20 cellular contexts compared by ENCODE assay signal in genomic region chr15:22904736-22905135, GRCh38.
DNase-seq lines count a peak whose midpoint lies in the region; ATAC-seq and TF ChIP-seq lines count a peak whose summit lies in the region.
"Had no signal": no experiment of that assay in that cellular context is flagged by ENCODE, and none has a peak within 500 bp of the region (broad histone marks: within the 10 kb centered on the region; RNA-seq: fewer than 3 reads in every experiment).

No MANE protein-coding gene starts in this region.

- TF ChIP-seq CTCF in right atrium auricular region (IDR thresholded peaks at IDR 0.05) = no peak
- no peak for TF ChIP-seq CTCF in body of pancreas (IDR thresholded peaks at IDR 0.05)
- no peak for TF ChIP-seq CTCF in CD8-positive, alpha-beta T cell (IDR thresholded peaks at IDR 0.05)
- TF ChIP-seq CTCF in PC-9 (conservative IDR thresholded peaks at IDR 0.05) = no peak

- H3K4me2 ChIP-seq in PC-9 = no peak overlapping the region
- H3K4me2 ChIP-seq: neural progenitor cell had no signal

- H3K4me1 Mint-ChIP-seq in CD8-positive, alpha-beta T cell (ENCODE audit: low read depth) = no peaks in the 10 kb centered on the region
- H3K4me1 Mint-ChIP-seq: CD4-positive, CD25-positive, alpha-beta regulatory T cell; neural progenitor cell had no signal

- H3K27ac ChIP-seq in right atrium auricular region = no peak overlapping the region
- H3K27ac ChIP-seq in body of pancreas = peak overlapping the region; percentile 62 to 80 (median 68)
- no peak overlapping the region for H3K27ac ChIP-seq in CD8-positive, alpha-beta T cell (ENCODE audit: low read depth, low read length)
- H3K27ac ChIP-seq in PC-9 = no peak overlapping the region
- H3K27ac ChIP-seq: ascending aorta, foreskin keratinocyte, neural progenitor cell, RWPE1 had no signal

- H2AFZ ChIP-seq in PC-9 = no peak overlapping the region
- H2AFZ ChIP-seq: neural progenitor cell had no signal

- H3K27ac Mint-ChIP-seq in CD8-positive, alpha-beta T cell = no peak overlapping the region
- H3K27ac Mint-ChIP-seq: activated naive CD4-positive, alpha-beta T cell treated with anti-CD3 and anti-CD28 coated beads for 36 hours; neural progenitor cell had no signal

- H3K4me3 Mint-ChIP-seq in CD8-positive, alpha-beta T cell = no peak overlapping the region
- H3K4me3 Mint-ChIP-seq: activated naive CD4-positive, alpha-beta T cell treated with anti-CD3 and anti-CD28 coated beads for 36 hours; CD4-positive, CD25-positive, alpha-beta regulatory T cell; neural progenitor cell had no signal

- no peaks in the 10 kb centered on the region for H3K9me3 ChIP-seq in right atrium auricular region
- no peaks in the 10 kb centered on the region for H3K9me3 ChIP-seq in body of pancreas
- H3K9me3 ChIP-seq in CD8-positive, alpha-beta T cell (ENCODE audit: low read length) = no peaks in the 10 kb centered on the region
- no peaks in the 10 kb centered on the region for H3K9me3 ChIP-seq in PC-9 (ENCODE audit: insufficient read depth, low read depth)
- H3K9me3 ChIP-seq: ascending aorta had no signal

- no TSS peak for BruUV-seq in PC-9 (replicated peaks; lab: Mats Ljungman, UMichigan)

- intact Hi-C loops in left ventricle myocardium superior (cut with micrococcal nuclease) (no loop called here), body of pancreas (cut with DNase I) (no loop called here), PC-9 (cut with micrococcal nuclease; ENCODE audit: unreplicated experiment) (no loop called here)
- intact Hi-C loops in CD8-positive, alpha-beta T cell (cut with DNase I, micrococcal nuclease) = no loop called here

- H3K36me3 Mint-ChIP-seq in CD8-positive, alpha-beta T cell = no peaks in the 10 kb centered on the region

- peak; percentile 84 for ATAC-seq in left ventricle myocardium superior
- peak; percentile 49 for ATAC-seq in body of pancreas
- no peak for ATAC-seq in HG02885 (IDR thresholded peaks at IDR 0.05; ENCODE audit: poor library complexity, unreplicated experiment)
- no peak for ATAC-seq in CD8-positive, alpha-beta T cell

- no peak overlapping the region for H3K4me3 ChIP-seq in right atrium auricular region
- H3K4me3 ChIP-seq in body of pancreas = no peak overlapping the region
- no peak overlapping the region for H3K4me3 ChIP-seq in CD8-positive, alpha-beta T cell (ENCODE audit: low read depth, low read length)
- no peak overlapping the region for H3K4me3 ChIP-seq in PC-9
- H3K4me3 ChIP-seq: ascending aorta, neural progenitor cell had no signal

- no peak for TF ChIP-seq POLR2A in body of pancreas (IDR thresholded peaks at IDR 0.05)

- H3K4me1 ChIP-seq in right atrium auricular region (no peaks in the 10 kb centered on the region), body of pancreas (peaks cover 19% of the 10 kb centered on the region), PC-9 (replicated peaks; ENCODE audit: insufficient read depth) (no peaks in the 10 kb centered on the region)
- H3K4me1 ChIP-seq in CD8-positive, alpha-beta T cell (ENCODE audit: insufficient read depth, low read length) = no peaks in the 10 kb centered on the region
- H3K4me1 ChIP-seq: ascending aorta, foreskin keratinocyte, neural progenitor cell had no signal

- H3K9me3 Mint-ChIP-seq in CD8-positive, alpha-beta T cell = no peaks in the 10 kb centered on the region
- H3K9me3 Mint-ChIP-seq: activated naive CD4-positive, alpha-beta T cell treated with anti-CD3 and anti-CD28 coated beads for 36 hours; CD4-positive, CD25-positive, alpha-beta regulatory T cell; neural progenitor cell had no signal

- H3K27me3 ChIP-seq in right atrium auricular region (no peaks in the 10 kb centered on the region), body of pancreas (no peaks in the 10 kb centered on the region), PC-9 (ENCODE audit: insufficient read depth, low read depth) (no peaks in the 10 kb centered on the region)
- no peaks in the 10 kb centered on the region for H3K27me3 ChIP-seq in CD8-positive, alpha-beta T cell (ENCODE audit: insufficient read depth, low read length)
- H3K27me3 ChIP-seq: ascending aorta, foreskin keratinocyte, neural progenitor cell had no signal

- DNase-seq in left ventricle myocardium superior (peak; percentile 47), right atrium auricular region (ENCODE audit: low spot score) (no peak), NCI-H2171 treated with DMSO at 0.1 percent for 48 hours (lab: John Stamatoyannopoulos, UW) (peak; percentile 93), body of pancreas (peak; percentile 64 to 76 (median 73)), PC-9 (no peak)
- no peak for DNase-seq in CD8-positive, alpha-beta T cell
- DNase-seq in NK-92 treated with Interleukin-12 subunit alpha and Interleukin-12 subunit beta, amount 100 ng/mL, for 24 hours (lab: John Stamatoyannopoulos, UW) = no peak
- DNase-seq: activated naive CD4-positive, alpha-beta T cell treated with anti-CD3 and anti-CD28 coated beads for 36 hours; CD4-positive, CD25-positive, alpha-beta regulatory T cell; EL; foreskin keratinocyte; left cardiac atrium; NCI-H1930; retina; stimulated activated naive CD4-positive, alpha-beta T cell; trophoblast cell had no signal

- H3K36me3 ChIP-seq in right atrium auricular region (peaks cover 74% of the 10 kb centered on the region), body of pancreas (replicated peaks in 1 of 2; ENCODE audit: insufficient read depth in 1 of 2, low read depth in 2 of 2) (peaks cover 0 to 22% of the 10 kb centered on the region in 2 donors), PC-9 (ENCODE audit: low read depth) (0 out of 2 replicates have a peak, but pooled peaks cover 3% of the 10 kb centered on the region)
- no peaks in the 10 kb centered on the region for H3K36me3 ChIP-seq in CD8-positive, alpha-beta T cell (ENCODE audit: insufficient read depth, low read length)

- H3K79me2 ChIP-seq in PC-9 (ENCODE audit: low read depth) = no peaks in the 10 kb centered on the region

- no peaks in the 10 kb centered on the region for H3K27me3 Mint-ChIP-seq in CD8-positive, alpha-beta T cell (ENCODE audit: low read depth)
- H3K27me3 Mint-ChIP-seq: CD4-positive, CD25-positive, alpha-beta regulatory T cell had no signal

- no peaks in the 10 kb centered on the region for H4K20me1 ChIP-seq in PC-9 (ENCODE audit: insufficient read depth)

- CTCF ChIA-PET in CD8-positive, alpha-beta T cell (lab: Charles Lee) = no interaction called here
- CTCF ChIA-PET in PC-9 (lab: Charles Lee) = no interaction called here

- H3F3A ChIP-seq in PC-9 (ENCODE audit: insufficient read depth, low read depth) = no peaks in the 10 kb centered on the region

- WGBS in body of pancreas, 2 donors = 32 to 36% methylated on average over 11 of the region's 11 CpGs

- POLR2A ChIA-PET in CD8-positive, alpha-beta T cell (lab: Charles Lee) = no interaction called here
- POLR2A ChIA-PET in PC-9 (lab: Charles Lee; ENCODE audit: unreplicated experiment) = no interaction called here

- H3K9me2 ChIP-seq in PC-9 (ENCODE audit: insufficient read depth) = no peaks in the 10 kb centered on the region

Comparison
In these comparisons a context has a peak if more than half of its experiments do, and no peak if none do; other contexts are left out.
1. DNase-seq: peak in left ventricle myocardium superior (single experiment), NCI-H2171 treated with DMSO at 0.1 percent for 48 hours (single experiment) and body of pancreas (4 of 4); none in right atrium auricular region (single experiment), CD8-positive, alpha-beta T cell (0 of 7), PC-9 (0 of 2) and NK-92 treated with Interleukin-12 subunit alpha and Interleukin-12 subunit beta, amount 100 ng/mL, for 24 hours (single experiment).
2. ATAC-seq: peak in left ventricle myocardium superior (single experiment) and body of pancreas (single experiment); none in HG02885 (single experiment) and CD8-positive, alpha-beta T cell (single experiment).
3. H3K27ac ChIP-seq: peak in body of pancreas (4 of 4); none in right atrium auricular region (0 of 2), CD8-positive, alpha-beta T cell (single experiment) and PC-9 (single experiment).